29 cellular contexts compared by ENCODE assay signal in genomic region chr7:126227643-126228042, GRCh38.
"Had no signal": no experiment of that assay in that cellular context is flagged by ENCODE, and none has a peak within 500 bp of the region (broad histone marks: within the 10 kb centered on the region; RNA-seq: fewer than 3 reads in every experiment).

No MANE protein-coding gene starts in this region.

- DNase-seq: activated B cell treated with CpG ODN at 0.5 μM for 24 hours; activated CD4-positive, alpha-beta memory T cell treated with anti-CD3 and anti-CD28 coated beads for 36 hours; activated CD4-positive, alpha-beta T cell treated with anti-CD3 and anti-CD28 coated beads for 4 hours; activated CD4-positive, alpha-beta T cell treated with anti-CD3 and anti-CD28 coated beads, Interleukin-2, amount 10 ng/mL, durations not matched to agents 24 days and 14 days; activated CD4-positive, alpha-beta T cell treated with anti-CD3 and anti-CD28 coated beads, Interleukin-2, amount 50 U/mL, for 1 hour; activated CD4-positive, alpha-beta T cell treated with anti-CD3 and anti-CD28 coated beads, Interleukin-2, amount 50 U/mL, for 4 hours; activated CD4-positive, CD25-positive, alpha-beta regulatory T cell treated with anti-CD3 and anti-CD28 coated beads, Interleukin-2, amount 50 U/mL, for 72 hours; activated CD8-positive, alpha-beta memory T cell treated with anti-CD3 and anti-CD28 coated beads, Interleukin-2, amount 50 U/mL, for 4 hours; activated CD8-positive, alpha-beta T cell treated with anti-CD3 and anti-CD28 coated beads for 36 hours; activated effector memory CD4-positive, alpha-beta T cell treated with anti-CD3 and anti-CD28 coated beads, Interleukin-2, amount 50 U/mL, for 16 hours; activated gamma-delta T cell treated with Interleukin-2 at 50 U/mL for 16 hours; activated naive CD4-positive, alpha-beta T cell; activated naive CD4-positive, alpha-beta T cell treated with anti-CD3 and anti-CD28 coated beads for 36 hours; activated naive CD4-positive, alpha-beta T cell treated with anti-CD3 and anti-CD28 coated beads, Interleukin-2, amount 50 U/mL, for 16 hours; activated naive CD8-positive, alpha-beta T cell treated with anti-CD3 and anti-CD28 coated beads for 36 hours; activated T-cell treated with anti-CD3 and anti-CD28 coated beads for 4 hours; activated T-cell treated with anti-CD3 and anti-CD28 coated beads, Interleukin-2, amount 50 U/mL, for 1 hour; activated T-cell treated with anti-CD3 and anti-CD28 coated beads, Interleukin-2, amount 50 U/mL, for 4 hours; activated T-cell treated with anti-CD3 and anti-CD28 coated beads, Interleukin-2, amount 50 U/mL, for 72 hours; adrenal gland; amniotic stem cell; aorta; body of pancreas; brain microvascular endothelial cell; central memory CD4-positive, alpha-beta T cell; T-helper 2 cell; T-helper 9 cell had no signal

- ATAC-seq: activated CD8-positive, alpha-beta T cell treated with anti-CD3 and anti-CD28 coated beads for 36 hours; activated naive CD4-positive, alpha-beta T cell treated with anti-CD3 and anti-CD28 coated beads, Interleukin-2, amount 50 U/mL, for 72 hours; activated T-cell treated with anti-CD3 and anti-CD28 coated beads, Interleukin-2, amount 50 U/mL, for 4 hours; activated T-cell treated with anti-CD3 and anti-CD28 coated beads, Interleukin-2, amount 50 U/mL, for 72 hours; activated T-helper 17 cell treated with anti-CD3 and anti-CD28 coated beads, Interleukin-2, amount 50 U/mL, for 72 hours; body of pancreas had no signal
